20 cellular contexts compared by ENCODE assay signal in the genomic region with DNA sequence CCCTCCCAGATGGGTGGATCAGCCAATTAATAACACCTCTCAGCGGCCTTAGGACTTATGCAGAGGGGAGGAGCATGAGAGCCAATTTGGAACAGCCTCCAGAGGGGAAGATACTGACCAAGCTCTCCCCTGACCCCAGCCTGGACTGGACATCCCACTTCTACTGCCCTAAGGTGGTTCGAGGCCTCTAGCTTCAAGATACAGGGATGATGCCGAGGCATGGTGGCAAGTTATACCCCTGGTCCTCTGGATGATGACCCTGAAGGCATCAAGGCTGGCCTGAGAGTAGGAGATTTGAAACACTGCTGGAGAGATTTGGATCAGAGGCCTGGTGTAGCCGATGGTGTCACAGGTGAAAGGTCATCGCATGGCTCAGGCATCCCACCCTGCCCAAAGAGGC.
"Had no signal": no experiment of that assay in that cellular context is flagged by ENCODE, and none has a peak within 500 bp of the region (broad histone marks: within the 10 kb centered on the region; RNA-seq: fewer than 3 reads in every experiment).

No MANE protein-coding gene starts in this region.

- H3K9me3 ChIP-seq: adrenal gland, Peyer's patch had no signal

- ATAC-seq: WTC11 had no signal

- DNase-seq: activated CD4-positive, alpha-beta T cell treated with anti-CD3 and anti-CD28 coated beads for 48 hours; activated CD4-positive, alpha-beta T cell treated with anti-CD3 and anti-CD28 coated beads, Interleukin-2, amount 50 U/mL, for 48 hours; activated CD4-positive, CD25-positive, alpha-beta regulatory T cell treated with anti-CD3 and anti-CD28 coated beads, Interleukin-2, amount 50 U/mL, for 72 hours; activated naive CD4-positive, alpha-beta T cell treated with anti-CD3 and anti-CD28 coated beads, Interleukin-2, amount 50 U/mL, for 16 hours; activated naive CD8-positive, alpha-beta T cell treated with anti-CD3 and anti-CD28 coated beads, Interleukin-2, amount 10 ng/mL, durations not matched to agents 7 days and 5 days; activated T-cell treated with anti-CD3 and anti-CD28 coated beads, Interleukin-2, amount 50 U/mL, for 1 hour; anterior cingulate cortex; caudate nucleus; Karpas-422; NCI-H1048; NCI-H1930; NCI-H2107; NCI-H2171 treated with DMSO at 0.1 percent for 48 hours; NCI-H226; NCI-H526; Peyer's patch; SHP77 had no signal

- H3K36me3 ChIP-seq: adrenal gland, Peyer's patch, SJSA1 had no signal

- H3K27ac ChIP-seq: adrenal gland, Peyer's patch, SJSA1 had no signal

- H3K4me3 ChIP-seq: adrenal gland, Peyer's patch, SJSA1 had no signal
